Comparison of ENCODE assay signal across 13 cellular contexts in the genomic region with DNA sequence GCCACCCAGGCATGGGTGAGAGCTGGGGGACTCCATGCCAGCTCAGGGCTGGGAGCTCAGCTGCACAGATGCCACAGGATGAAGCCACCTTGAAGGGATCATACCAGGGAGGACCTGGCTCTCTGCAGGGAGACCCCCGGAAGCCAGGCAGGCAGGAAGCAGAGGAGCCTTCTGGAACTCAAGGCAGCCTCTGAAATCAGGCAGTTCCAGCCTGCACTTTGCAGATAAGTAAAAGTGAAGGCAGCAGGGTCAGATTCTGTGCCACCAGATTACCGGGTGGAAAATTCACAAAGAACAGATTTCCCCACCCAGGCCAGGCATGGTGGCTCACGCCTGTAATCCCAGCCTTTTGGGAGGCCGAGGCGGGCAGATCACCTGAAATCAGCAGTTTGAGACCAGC. TPM values are rescaled to one million over a fixed set of nuclear protein-coding genes. Genes with fewer than 3 reads are reported as not detected.
DNase-seq lines count a peak whose midpoint lies in the region; ATAC-seq, FAIRE-seq and TF ChIP-seq lines count a peak whose summit lies in the region.
"Had no signal": no experiment of that assay in that cellular context is flagged by ENCODE, and none has a peak within 500 bp of the region (broad histone marks: within the 10 kb centered on the region; RNA-seq: fewer than 3 reads in every experiment).

No MANE protein-coding gene starts in this region.

- FAIRE-seq in HepG2 (lab: Jason Lieb, UNC), result no peak

- peaks cover 9% of the 10 kb centered on the region for H3F3A ChIP-seq in SU-DHL-6 (ENCODE audit: insufficient read depth)

- H3K9ac ChIP-seq in HepG2 (ENCODE audit: insufficient read depth, low read depth, low read length) (peak overlapping the region; percentile 90; the same call in 1 of the 2 replicates), SU-DHL-6 (ENCODE audit: low read length) (peak overlapping the region; percentile 91), iPS-15b (ENCODE audit: low read depth, low read length) (peak overlapping the region; percentile 14)

- BruUV-seq in HepG2 (replicated peaks; lab: Mats Ljungman, UMichigan), result no TSS peak

- no peak for TF ChIP-seq EP300 in HepG2 (IDR thresholded peaks at IDR 0.05; ENCODE audit: low read depth in 2 of 2, low read length in 2 of 2)
- TF ChIP-seq EP300 in HepG2 (CRISPR knock-in tag; IDR thresholded peaks at IDR 0.05; ENCODE audit: borderline replicate concordance), result no peak

- in situ Hi-C loops in HepG2 (cut with HindIII; ENCODE audit: extremely low pct_ligation_motif_present, low pct_unique_long_range_greater_than_20kb), result no loop called here

- WGBS in HepG2 (ENCODE audit: low lambda C conversion rate), result 92% methylated on average over 5 of the region's 5 CpGs
- no CpG with 5 or more reads among the region's 5 CpGs for WGBS in right lobe of liver (ENCODE audit: insufficient coverage, low coverage, low lambda C conversion rate, missing lambda C conversion rate)

- H2AFZ ChIP-seq in HepG2 (ENCODE audit: low read length) (no peak overlapping the region), SU-DHL-6 (ENCODE audit: low read depth, low read length, severe bottlenecking) (no peak overlapping the region)

- H3K27me3 ChIP-seq in HepG2 (ENCODE audit: control insufficient read depth in 1 of 2, insufficient read depth in 2 of 2, low read length in 2 of 2) (no peaks in the 10 kb centered on the region), right lobe of liver (no peaks in the 10 kb centered on the region), SU-DHL-6 (ENCODE audit: low read length) (no peaks in the 10 kb centered on the region), iPS-15b (ENCODE audit: control insufficient read depth, insufficient read depth, low read length) (no peaks in the 10 kb centered on the region)
- H3K27me3 ChIP-seq: ascending aorta had no signal

- no peak for DNase-seq in HepG2 (ENCODE audit: low spot score)
- DNase-seq in right lobe of liver, result no peak
- DNase-seq: DMS 273 treated with DMSO at 0.1 percent for 48 hours, NCI-H526 had no signal

- POLR2A ChIA-PET in HepG2 (lab: Yijun Ruan, JAX), result interaction anchor here (0.7 kb wide), 1 partner anchor 314 kb away, joined by 3 read pairs; no protein-coding TSS in a partner anchor

- no peak for TF ChIP-seq POLR2A in HepG2 (IDR thresholded peaks at IDR 0.05; ENCODE audit: insufficient read depth in 1 of 2, low read depth in 2 of 2, low read length in 2 of 2)
- no peak for TF ChIP-seq POLR2A in right lobe of liver (IDR thresholded peaks at IDR 0.05)

- H3K4me1 ChIP-seq in HepG2 (ENCODE audit: insufficient read depth, low read length) (peaks cover 47% of the 10 kb centered on the region), right lobe of liver (peaks cover 0 to 47% (median 11%) of the 10 kb centered on the region in 4 donors), iPS-15b (ENCODE audit: control insufficient read depth, insufficient read depth, low read length) (peaks cover 5% of the 10 kb centered on the region)

- H3K79me2 ChIP-seq in HepG2 (ENCODE audit: insufficient read depth, low read length) (peaks cover 58% of the 10 kb centered on the region), SU-DHL-6 (ENCODE audit: insufficient read depth, low read length) (peaks cover 63% of the 10 kb centered on the region)

- H3K9me3 ChIP-seq in HepG2 (ENCODE audit: low read length) (no peaks in the 10 kb centered on the region), right lobe of liver (no peaks in the 10 kb centered on the region), SU-DHL-6 (ENCODE audit: insufficient read depth, low read length) (no peaks in the 10 kb centered on the region), iPS-15b (ENCODE audit: control insufficient read depth, insufficient read depth, low read length) (no peaks in the 10 kb centered on the region)
- H3K9me3 ChIP-seq: ascending aorta had no signal

- no peak for ATAC-seq in HepG2
- no peak for ATAC-seq in right lobe of liver
- ATAC-seq in GM21825 (IDR thresholded peaks at IDR 0.05; ENCODE audit: unreplicated experiment), result no peak
- no peak for ATAC-seq in GM18873 (IDR thresholded peaks at IDR 0.05; ENCODE audit: low FRiP score, unreplicated experiment)
- no peak for ATAC-seq in GM18861 (IDR thresholded peaks at IDR 0.05; ENCODE audit: unreplicated experiment)
- ATAC-seq in GM21515 (IDR thresholded peaks at IDR 0.05; ENCODE audit: unreplicated experiment), result no peak

- no peak for TF ChIP-seq RAD21 in HepG2 (CRISPR knock-in tag; IDR thresholded peaks at IDR 0.05)

- H3K36me3 ChIP-seq in HepG2 (replicated peaks in 1 of 2; ENCODE audit: control insufficient read depth in 1 of 2, insufficient read depth in 2 of 2, low read length in 2 of 2) (peaks cover 9 to 12% of the 10 kb centered on the region in 2 experiments; a peak in 3 of 5 replicates), right lobe of liver (peaks cover 0 to 6% (median under 1%) of the 10 kb centered on the region in 4 donors), SU-DHL-6 (ENCODE audit: low read length) (no peaks in the 10 kb centered on the region), iPS-15b (ENCODE audit: control insufficient read depth, insufficient read depth, low read length) (peaks cover 19% of the 10 kb centered on the region)

- CTCF ChIA-PET in HepG2 (lab: Yijun Ruan, JAX; ENCODE audit: low intra/inter-chr PET ratio, low total read pairs), result no interaction called here

- intact Hi-C loops in HepG2 (cut with micrococcal nuclease; ENCODE audit: unreplicated experiment), result no loop called here
- intact Hi-C loops in right lobe of liver (cut with DNase I), result no loop called here

- peak overlapping the region in 1 of 3 experiments; percentile 46; a peak in 2 of 6 replicates for H3K4me3 ChIP-seq in HepG2 (replicated peaks in 1 of 3; ENCODE audit: insufficient read depth in 1 of 3, low read depth in 2 of 3, low read length in 3 of 3)
- H3K4me3 ChIP-seq in right lobe of liver, result no peak overlapping the region
- peak overlapping the region; percentile 89 for H3K4me3 ChIP-seq in SU-DHL-6 (ENCODE audit: insufficient read depth, low read length, poor library complexity, severe bottlenecking)
- no peak overlapping the region for H3K4me3 ChIP-seq in iPS-15b (ENCODE audit: low read depth, low read length)
- H3K4me3 ChIP-seq: lung had no signal

- H3K27ac ChIP-seq in HepG2 (ENCODE audit: extremely low read length, insufficient read depth, low read length), result no peak overlapping the region
- no peak overlapping the region for H3K27ac ChIP-seq in right lobe of liver
- peak overlapping the region; percentile 61 for H3K27ac ChIP-seq in SU-DHL-6 (ENCODE audit: low read depth, low read length)
- H3K27ac ChIP-seq: ascending aorta, KMS-11 had no signal

- peaks cover 27% of the 10 kb centered on the region for H4K20me1 ChIP-seq in HepG2 (ENCODE audit: insufficient read depth, low read length)
- H4K20me1 ChIP-seq in SU-DHL-6 (ENCODE audit: low read depth, low read length), result 0 out of 2 replicates have a peak, but pooled peaks cover 5% of the 10 kb centered on the region

- H3K4me2 ChIP-seq in HepG2 (ENCODE audit: low read depth, low read length) (peak overlapping the region; percentile 93), SU-DHL-6 (ENCODE audit: low read depth, low read length, poor library complexity, severe bottlenecking) (peak overlapping the region; percentile 86)

- H3K9me2 ChIP-seq in SU-DHL-6 (replicated peaks; ENCODE audit: insufficient read depth, low read length), result no peaks in the 10 kb centered on the region

- TF ChIP-seq CTCF in HepG2 (CRISPR knock-in tag; IDR thresholded peaks at IDR 0.05) (no peak), right lobe of liver (IDR thresholded peaks at IDR 0.05) (no peak), SU-DHL-6 (IDR thresholded peaks at IDR 0.05; ENCODE audit: insufficient read depth, low read length, poor library complexity, severe bottlenecking) (no peak)

RNA-seq across cellular contexts. Expression of a gene that starts 2.5 kb away (rescaled TPM):
- total RNA-seq in HepG2 (2016; rRNA removed; fragmentation: Illumina TruSeq; extraction: Trizol) (20.5 and 64.7 TPM in 2 replicates), right lobe of liver (100 to 1,000 TPM in 2 of 6 experiments, 10 to 100 TPM in 4; 82.6 to 180 (median 93.2) TPM)
- 30.1 and 37.5 TPM in 2 replicates for total RNA-seq in HepG2 (2016; cell fraction: cytosol; rRNA removed; fragmentation: Illumina TruSeq; extraction: Trizol; ENCODE audit: low read depth)
- total RNA-seq in HepG2 (2016; cell fraction: insoluble cytoplasmic fraction; rRNA removed; fragmentation: Illumina TruSeq; extraction: Trizol), result 17.1 and 68.9 TPM in 2 replicates
- 50.5 and 59.4 TPM in 2 replicates for total RNA-seq in HepG2 (2016; cell fraction: membrane; rRNA removed; fragmentation: Illumina TruSeq; extraction: Trizol)
- 58.0 and 76.3 TPM in 2 replicates for total RNA-seq in HepG2 (2016; cell fraction: nucleus; rRNA removed; fragmentation: Illumina TruSeq; extraction: Trizol)
- polyA plus RNA-seq in HepG2 (2011; rRNA removed), result 164 and 232 TPM in 2 replicates
- polyA plus RNA-seq in HepG2 (2011; cell fraction: cytosol; rRNA removed), result 108 and 161 TPM in 2 replicates
- 1,157 and 1,454 TPM in 2 replicates for polyA plus RNA-seq in HepG2 (2011; cell fraction: nucleus; rRNA removed)
- polyA plus RNA-seq in HepG2 (2012), result 55.1 and 79.6 TPM in 2 replicates
- polyA plus RNA-seq in HepG2 (2016; cell fraction: cytosol; fragmentation: Illumina TruSeq; extraction: Trizol; ENCODE audit: low read depth), result 28.3 and 31.6 TPM in 2 replicates
- 28.7 and 28.8 TPM in 2 replicates for polyA plus RNA-seq in HepG2 (2016; cell fraction: insoluble cytoplasmic fraction; fragmentation: Illumina TruSeq; extraction: Trizol; ENCODE audit: low read depth)
- polyA plus RNA-seq in HepG2 (2016; cell fraction: membrane; fragmentation: Illumina TruSeq; extraction: Trizol; ENCODE audit: low read depth), result 47.1 and 48.7 TPM in 2 replicates
- polyA plus RNA-seq in HepG2 (2016; cell fraction: nucleus; fragmentation: Illumina TruSeq; extraction: Trizol; ENCODE audit: insufficient read depth, low read depth), result 234 and 238 TPM in 2 replicates
- polyA minus RNA-seq in HepG2 (2011; rRNA and poly(A)+ RNA removed; ENCODE audit: low replicate concordance), result 129 and 199 TPM in 2 replicates
- polyA minus RNA-seq in HepG2 (2011; cell fraction: cytosol; rRNA and poly(A)+ RNA removed), result 47.6 and 51.1 TPM in 2 replicates
- 58.8 and 65.8 TPM in 2 replicates for polyA minus RNA-seq in HepG2 (2011; cell fraction: nucleus; rRNA and poly(A)+ RNA removed)

RNA-seq across cellular contexts. Expression of a gene that starts 2.9 kb away (rescaled TPM):
- under 0.01 TPM in 1 of 2 replicates, not detected in the other for total RNA-seq in HepG2 (2016; rRNA removed; fragmentation: Illumina TruSeq; extraction: Trizol)
- under 0.01 TPM in 2 replicates for total RNA-seq in HepG2 (2016; cell fraction: cytosol; rRNA removed; fragmentation: Illumina TruSeq; extraction: Trizol; ENCODE audit: low read depth)
- under 0.01 TPM in 1 of 2 replicates, not detected in the other for total RNA-seq in HepG2 (2016; cell fraction: insoluble cytoplasmic fraction; rRNA removed; fragmentation: Illumina TruSeq; extraction: Trizol)
- under 0.01 TPM in 1 of 2 replicates, not detected in the other for total RNA-seq in HepG2 (2016; cell fraction: membrane; rRNA removed; fragmentation: Illumina TruSeq; extraction: Trizol)
- not detected in 2 replicates for total RNA-seq in HepG2 (2016; cell fraction: nucleus; rRNA removed; fragmentation: Illumina TruSeq; extraction: Trizol)
- not detected in 2 replicates for polyA plus RNA-seq in HepG2 (2011; rRNA removed)
- not detected in 2 replicates for polyA plus RNA-seq in HepG2 (2011; cell fraction: cytosol; rRNA removed)
- polyA plus RNA-seq in HepG2 (2011; cell fraction: nucleus; rRNA removed), result not detected in 2 replicates
- polyA plus RNA-seq in HepG2 (2012), result not detected in 2 replicates
- not detected in 2 replicates for polyA plus RNA-seq in HepG2 (2016; cell fraction: cytosol; fragmentation: Illumina TruSeq; extraction: Trizol; ENCODE audit: low read depth)
- polyA plus RNA-seq in HepG2 (2016; cell fraction: insoluble cytoplasmic fraction; fragmentation: Illumina TruSeq; extraction: Trizol; ENCODE audit: low read depth), result not detected in 2 replicates
- not detected in 2 replicates for polyA plus RNA-seq in HepG2 (2016; cell fraction: membrane; fragmentation: Illumina TruSeq; extraction: Trizol; ENCODE audit: low read depth)
- polyA plus RNA-seq in HepG2 (2016; cell fraction: nucleus; fragmentation: Illumina TruSeq; extraction: Trizol; ENCODE audit: insufficient read depth, low read depth), result not detected in 2 replicates
- under 0.01 TPM in 1 of 2 replicates, not detected in the other for polyA minus RNA-seq in HepG2 (2011; rRNA and poly(A)+ RNA removed; ENCODE audit: low replicate concordance)
- under 0.01 TPM in 1 of 2 replicates, not detected in the other for polyA minus RNA-seq in HepG2 (2011; cell fraction: cytosol; rRNA and poly(A)+ RNA removed)
- polyA minus RNA-seq in HepG2 (2011; cell fraction: nucleus; rRNA and poly(A)+ RNA removed), result not detected in 2 replicates
- not detected for total RNA-seq in right lobe of liver
- total RNA-seq: ascending aorta, lung had no signal
- polyA plus RNA-seq: lung had no signal

RNA-seq across cellular contexts. Expression of a gene that starts 8.0 kb away (rescaled TPM):
- 70.0 and 84.5 TPM in 2 replicates for total RNA-seq in HepG2 (2016; rRNA removed; fragmentation: Illumina TruSeq; extraction: Trizol)
- total RNA-seq in HepG2 (2016; cell fraction: cytosol; rRNA removed; fragmentation: Illumina TruSeq; extraction: Trizol; ENCODE audit: low read depth), result 29.8 and 31.9 TPM in 2 replicates
- total RNA-seq in HepG2 (2016; cell fraction: insoluble cytoplasmic fraction; rRNA removed; fragmentation: Illumina TruSeq; extraction: Trizol), result 66.1 and 74.6 TPM in 2 replicates
- total RNA-seq in HepG2 (2016; cell fraction: membrane; rRNA removed; fragmentation: Illumina TruSeq; extraction: Trizol), result 70.9 and 77.3 TPM in 2 replicates
- total RNA-seq in HepG2 (2016; cell fraction: nucleus; rRNA removed; fragmentation: Illumina TruSeq; extraction: Trizol), result 37.1 and 39.3 TPM in 2 replicates
- 58.1 and 63.6 TPM in 2 replicates for polyA plus RNA-seq in HepG2 (2011; rRNA removed)
- polyA plus RNA-seq in HepG2 (2011; cell fraction: cytosol; rRNA removed), result 71.9 and 76.4 TPM in 2 replicates
- 59.2 and 73.6 TPM in 2 replicates for polyA plus RNA-seq in HepG2 (2011; cell fraction: nucleus; rRNA removed)
- 37.6 and 46.6 TPM in 2 replicates for polyA plus RNA-seq in HepG2 (2012)
- polyA plus RNA-seq in HepG2 (2016; cell fraction: cytosol; fragmentation: Illumina TruSeq; extraction: Trizol; ENCODE audit: low read depth), result 36.8 and 41.0 TPM in 2 replicates
- polyA plus RNA-seq in HepG2 (2016; cell fraction: insoluble cytoplasmic fraction; fragmentation: Illumina TruSeq; extraction: Trizol; ENCODE audit: low read depth), result 82.0 and 114 TPM in 2 replicates
- polyA plus RNA-seq in HepG2 (2016; cell fraction: membrane; fragmentation: Illumina TruSeq; extraction: Trizol; ENCODE audit: low read depth), result 75.2 and 79.7 TPM in 2 replicates
- polyA plus RNA-seq in HepG2 (2016; cell fraction: nucleus; fragmentation: Illumina TruSeq; extraction: Trizol; ENCODE audit: insufficient read depth, low read depth), result 90.2 and 93.1 TPM in 2 replicates
- polyA minus RNA-seq in HepG2 (2011; rRNA and poly(A)+ RNA removed; ENCODE audit: low replicate concordance), result 84.2 and 138 TPM in 2 replicates
- polyA minus RNA-seq in HepG2 (2011; cell fraction: cytosol; rRNA and poly(A)+ RNA removed), result 122 and 138 TPM in 2 replicates
- 21.5 and 28.6 TPM in 2 replicates for polyA minus RNA-seq in HepG2 (2011; cell fraction: nucleus; rRNA and poly(A)+ RNA removed)
- total RNA-seq in right lobe of liver, result 10 to 100 TPM; 16.4 to 53.8 (median 22.2) TPM

RNA-seq across cellular contexts. Expression of a gene that starts 18.2 kb away (rescaled TPM):
- total RNA-seq in HepG2 (2016; rRNA removed; fragmentation: Illumina TruSeq; extraction: Trizol) (0.07 TPM in 1 of 2 replicates, not detected in the other), right lobe of liver (under 1 TPM in 1 of 6 experiments, not detected in 5; 0.06 TPM)
- not detected in 2 replicates for total RNA-seq in HepG2 (2016; cell fraction: cytosol; rRNA removed; fragmentation: Illumina TruSeq; extraction: Trizol; ENCODE audit: low read depth)
- total RNA-seq in HepG2 (2016; cell fraction: insoluble cytoplasmic fraction; rRNA removed; fragmentation: Illumina TruSeq; extraction: Trizol), result 0.17 TPM in 1 of 2 replicates, not detected in the other
- not detected in 2 replicates for total RNA-seq in HepG2 (2016; cell fraction: membrane; rRNA removed; fragmentation: Illumina TruSeq; extraction: Trizol)
- total RNA-seq in HepG2 (2016; cell fraction: nucleus; rRNA removed; fragmentation: Illumina TruSeq; extraction: Trizol), result 0.28 TPM in 1 of 2 replicates, not detected in the other
- 0.20 and 0.34 TPM in 2 replicates for polyA plus RNA-seq in HepG2 (2011; rRNA removed)
- polyA plus RNA-seq in HepG2 (2011; cell fraction: cytosol; rRNA removed), result 0.15 and 0.47 TPM in 2 replicates
- 2.8 and 7.1 TPM in 2 replicates for polyA plus RNA-seq in HepG2 (2011; cell fraction: nucleus; rRNA removed)
- 0.23 and 0.28 TPM in 2 replicates for polyA plus RNA-seq in HepG2 (2012)
- polyA plus RNA-seq in HepG2 (2016; cell fraction: cytosol; fragmentation: Illumina TruSeq; extraction: Trizol; ENCODE audit: low read depth), result not detected in 2 replicates
- not detected in 2 replicates for polyA plus RNA-seq in HepG2 (2016; cell fraction: insoluble cytoplasmic fraction; fragmentation: Illumina TruSeq; extraction: Trizol; ENCODE audit: low read depth)
- not detected in 2 replicates for polyA plus RNA-seq in HepG2 (2016; cell fraction: membrane; fragmentation: Illumina TruSeq; extraction: Trizol; ENCODE audit: low read depth)
- 0.27 and 0.38 TPM in 2 replicates for polyA plus RNA-seq in HepG2 (2016; cell fraction: nucleus; fragmentation: Illumina TruSeq; extraction: Trizol; ENCODE audit: insufficient read depth, low read depth)
- polyA minus RNA-seq in HepG2 (2011; rRNA and poly(A)+ RNA removed; ENCODE audit: low replicate concordance), result 0.42 TPM in 1 of 2 replicates, not detected in the other
- polyA minus RNA-seq in HepG2 (2011; cell fraction: cytosol; rRNA and poly(A)+ RNA removed), result not detected in 2 replicates
- 0.13 and 0.37 TPM in 2 replicates for polyA minus RNA-seq in HepG2 (2011; cell fraction: nucleus; rRNA and poly(A)+ RNA removed)
- total RNA-seq: ascending aorta had no signal

RNA-seq across cellular contexts. Expression of a gene that starts 21.5 kb away (rescaled TPM):
- total RNA-seq in HepG2 (2016; rRNA removed; fragmentation: Illumina TruSeq; extraction: Trizol) (1.3 and 4.4 TPM in 2 replicates), right lobe of liver (10 to 100 TPM in 3 of 6 experiments, 1 to 10 TPM in 3; 4.8 to 14.6 (median 9.1) TPM)
- total RNA-seq in HepG2 (2016; cell fraction: cytosol; rRNA removed; fragmentation: Illumina TruSeq; extraction: Trizol; ENCODE audit: low read depth), result 3.4 and 3.5 TPM in 2 replicates
- 2.5 and 6.4 TPM in 2 replicates for total RNA-seq in HepG2 (2016; cell fraction: insoluble cytoplasmic fraction; rRNA removed; fragmentation: Illumina TruSeq; extraction: Trizol)
- total RNA-seq in HepG2 (2016; cell fraction: membrane; rRNA removed; fragmentation: Illumina TruSeq; extraction: Trizol), result 1.7 and 2.0 TPM in 2 replicates
- total RNA-seq in HepG2 (2016; cell fraction: nucleus; rRNA removed; fragmentation: Illumina TruSeq; extraction: Trizol), result 7.8 and 9.7 TPM in 2 replicates
- 32.4 and 41.2 TPM in 2 replicates for polyA plus RNA-seq in HepG2 (2011; rRNA removed)
- polyA plus RNA-seq in HepG2 (2011; cell fraction: cytosol; rRNA removed), result 27.7 and 35.9 TPM in 2 replicates
- 316 and 410 TPM in 2 replicates for polyA plus RNA-seq in HepG2 (2011; cell fraction: nucleus; rRNA removed)
- 29.1 and 29.7 TPM in 2 replicates for polyA plus RNA-seq in HepG2 (2012)
- 0.23 and 0.72 TPM in 2 replicates for polyA plus RNA-seq in HepG2 (2016; cell fraction: cytosol; fragmentation: Illumina TruSeq; extraction: Trizol; ENCODE audit: low read depth)
- 1.6 and 2.2 TPM in 2 replicates for polyA plus RNA-seq in HepG2 (2016; cell fraction: insoluble cytoplasmic fraction; fragmentation: Illumina TruSeq; extraction: Trizol; ENCODE audit: low read depth)
- polyA plus RNA-seq in HepG2 (2016; cell fraction: membrane; fragmentation: Illumina TruSeq; extraction: Trizol; ENCODE audit: low read depth), result 0.54 and 0.71 TPM in 2 replicates
- polyA plus RNA-seq in HepG2 (2016; cell fraction: nucleus; fragmentation: Illumina TruSeq; extraction: Trizol; ENCODE audit: insufficient read depth, low read depth), result 25.9 and 28.7 TPM in 2 replicates
- polyA minus RNA-seq in HepG2 (2011; rRNA and poly(A)+ RNA removed; ENCODE audit: low replicate concordance), result 20.1 and 68.5 TPM in 2 replicates
- polyA minus RNA-seq in HepG2 (2011; cell fraction: cytosol; rRNA and poly(A)+ RNA removed), result 20.8 and 23.1 TPM in 2 replicates
- 41.6 and 44.5 TPM in 2 replicates for polyA minus RNA-seq in HepG2 (2011; cell fraction: nucleus; rRNA and poly(A)+ RNA removed)

Comparison
In these comparisons a context has a peak if more than half of its experiments do, and no peak if none do; other contexts are left out.
1. H3K9ac ChIP-seq: peak in every context shown above with its lines; median percentile 91 in SU-DHL-6; 90 in HepG2; 14 in iPS-15b.